18 cellular contexts compared by ENCODE assay signal in genomic region chr10:47452495-47453434, GRCh38. TPM values are rescaled to one million over a fixed set of nuclear protein-coding genes. Genes with fewer than 3 reads are reported as not detected.
DNase-seq lines count a peak whose midpoint lies in the region; TF ChIP-seq lines count a peak whose summit lies in the region.
"Had no signal": no experiment of that assay in that cellular context is flagged by ENCODE, and none has a peak within 500 bp of the region (broad histone marks: within the 10 kb centered on the region; RNA-seq: fewer than 3 reads in every experiment).

No MANE protein-coding gene starts in this region.

- H3K4ac ChIP-seq in neuronal stem cell (ENCODE audit: low read length), result no peak overlapping the region

- H3K27ac ChIP-seq in endodermal cell (ENCODE audit: low read depth, low read length) (no peak overlapping the region), neuronal stem cell (replicated peaks; ENCODE audit: low read length) (no peak overlapping the region)
- H3K27ac ChIP-seq: SK-N-MC had no signal

- H3K9me3 ChIP-seq in endodermal cell (ENCODE audit: control insufficient read depth, low read length) (no peaks in the 10 kb centered on the region), neuronal stem cell (replicated peaks in 1 of 2; ENCODE audit: control insufficient read depth in 2 of 2, insufficient read depth in 1 of 2, low read depth in 1 of 2, low read length in 2 of 2) (peaks cover 0 to 6% of the 10 kb centered on the region in 2 donors)

- H4K8ac ChIP-seq in neuronal stem cell (ENCODE audit: low read depth, low read length), result no peak overlapping the region

- H3K4me1 ChIP-seq in endodermal cell (ENCODE audit: control insufficient read depth, insufficient read depth, low read length) (peaks cover 12% of the 10 kb centered on the region), neuronal stem cell (ENCODE audit: control insufficient read depth in 2 of 2, insufficient read depth in 1 of 2, low read depth in 1 of 2, low read length in 2 of 2) (peaks cover 0 to 6% of the 10 kb centered on the region in 2 donors)

- H3K9ac ChIP-seq in endodermal cell (ENCODE audit: extremely low read depth, low read length, poor library complexity, severe bottlenecking) (no peak overlapping the region), neuronal stem cell (ENCODE audit: low read depth, low read length, poor library complexity) (peak overlapping the region; percentile 67)

- no peak overlapping the region for H3K4me2 ChIP-seq in neuronal stem cell (ENCODE audit: insufficient read depth, low read length, poor library complexity, severe bottlenecking)

- H2BK5ac ChIP-seq in neuronal stem cell (ENCODE audit: low read length), result no peak overlapping the region

- H3K36me3 ChIP-seq in endodermal cell (ENCODE audit: control insufficient read depth, insufficient read depth, low read length) (no peaks in the 10 kb centered on the region), neuronal stem cell (replicated peaks in 1 of 2; ENCODE audit: control insufficient read depth in 2 of 2, insufficient read depth in 2 of 2, low read length in 2 of 2) (no peaks in the 10 kb centered on the region)

- 76 to 79% methylated on average over 8 to 15 of the region's 16 CpGs for WGBS in endodermal cell (ENCODE audit: insufficient coverage in 1 of 2, insufficient read length in 1 of 2), 2 experiments
- no CpG with 5 or more reads among the region's 16 CpGs for WGBS in neuronal stem cell (ENCODE audit: extremely low coverage in 2 of 2, insufficient read length in 2 of 2, insufficient replicate concordance in 1 of 2), 2 donors

- no peak overlapping the region for H3K4me3 Mint-ChIP-seq in endodermal cell
- H3K4me3 Mint-ChIP-seq: CD14-positive monocyte had no signal

- peak overlapping the region; percentile 74 for H3K18ac ChIP-seq in neuronal stem cell (ENCODE audit: low read length)

- peak overlapping the region; percentile 63 for H2AK5ac ChIP-seq in neuronal stem cell (ENCODE audit: low read depth, low read length)

- no peak overlapping the region for H2BK120ac ChIP-seq in neuronal stem cell (ENCODE audit: low read depth, low read length)

- H3K79me1 ChIP-seq in neuronal stem cell (ENCODE audit: low read depth, low read length), result no peaks in the 10 kb centered on the region

- H3K4me1 Mint-ChIP-seq in endodermal cell, result peaks cover 14% of the 10 kb centered on the region

- H3K4me3 ChIP-seq in endodermal cell (ENCODE audit: low read length) (no peak overlapping the region), neuronal stem cell (ENCODE audit: low read length in 2 of 2) (peak overlapping the region in 1 of 2 donors; percentile 30)
- H3K4me3 ChIP-seq: SK-N-MC had no signal

- no peaks in the 10 kb centered on the region for H3K36me3 Mint-ChIP-seq in endodermal cell (ENCODE audit: low read depth)
- H3K36me3 Mint-ChIP-seq: CD14-positive monocyte had no signal

- H2BK15ac ChIP-seq in neuronal stem cell (ENCODE audit: low read length), result peak overlapping the region; percentile 25

- DNase-seq in DMS79 treated with DMSO at 0.1 percent for 48 hours (lab: John Stamatoyannopoulos, UW) (peak; percentile 8), DMS79 (lab: John Stamatoyannopoulos, UW) (no peak), NCI-H146 treated with DMSO at 0.1 percent for 48 hours (lab: John Stamatoyannopoulos, UW; ENCODE audit: unreplicated experiment) (peak; percentile 22), endodermal cell (peak; percentile 75), neuronal stem cell (ENCODE audit: low spot score) (no peak), kidney tubule cell (ENCODE audit: low spot score) (no peak), HUDEP-2 (lab: John Stamatoyannopoulos, UW; ENCODE audit: unreplicated experiment in 76 of 76) (no peak)
- DNase-seq in stimulated activated naive CD4-positive, alpha-beta T cell treated with Interleukin-2 at 50 U/mL for 16 hours (lab: John Stamatoyannopoulos, UW), result no peak
- DNase-seq: 8988T; amygdala; cerebellar nuclear complex; midbrain; NCI-H2107; stimulated activated CD4-positive, alpha-beta T cell treated with anti-CD3 and anti-CD28 coated beads, Interleukin-12 subunit alpha, Interleukin-12 subunit beta, amount 100 ng/mL, for 4 hours had no signal

- H3K27me3 Mint-ChIP-seq in endodermal cell (ENCODE audit: insufficient read depth), result peaks cover 4% of the 10 kb centered on the region

- no peak overlapping the region for H4K91ac ChIP-seq in neuronal stem cell (ENCODE audit: low read depth, low read length, poor library complexity)

- peak overlapping the region; percentile 43 for H3K14ac ChIP-seq in neuronal stem cell (ENCODE audit: low read length)

- no peak overlapping the region for H2AFZ ChIP-seq in neuronal stem cell (ENCODE audit: low read length)

- no peak for TF ChIP-seq CTCF in endodermal cell (conservative IDR thresholded peaks at IDR 0.05)

- H3K9me3 Mint-ChIP-seq in endodermal cell, result no peaks in the 10 kb centered on the region

- H3K23ac ChIP-seq in neuronal stem cell (ENCODE audit: low read depth, low read length, poor library complexity), result peak overlapping the region; percentile 47

- no peak overlapping the region for H3K27ac Mint-ChIP-seq in endodermal cell
- H3K27ac Mint-ChIP-seq: CD14-positive monocyte had no signal

- H2BK12ac ChIP-seq in neuronal stem cell (ENCODE audit: low read length), result no peak overlapping the region

- no peaks in the 10 kb centered on the region for H3K27me3 ChIP-seq in endodermal cell (ENCODE audit: control insufficient read depth, insufficient read depth, low read length, poor library complexity, severe bottlenecking)
- peaks cover 0 to 40% (median 3%) of the 10 kb centered on the region in 3 experiments for H3K27me3 ChIP-seq in neuronal stem cell (ENCODE audit: control insufficient read depth in 3 of 3, insufficient read depth in 3 of 3, low read depth in 1 of 3, low read length in 3 of 3)

RNA-seq across cellular contexts. Expression of gene ANXA8, which starts 31.1 kb away (rescaled TPM):
- total RNA-seq in endodermal cell, result under 1 TPM; 0.33 to 0.37 TPM
- polyA plus RNA-seq in endodermal cell (2013, experiment 1 of 2), result not detected
- polyA plus RNA-seq in endodermal cell (2013, experiment 2 of 2), result not detected
- not detected for polyA plus RNA-seq in neuronal stem cell (2013, experiment 1 of 2)
- 0.01 TPM for polyA plus RNA-seq in neuronal stem cell (2013, experiment 2 of 2)
- total RNA-seq: endothelial cell of umbilical vein, frontal cortex had no signal
- polyA plus RNA-seq: endothelial cell of umbilical vein had no signal

RNA-seq across cellular contexts. Expression of gene FAM25G, which starts 38.7 kb away (rescaled TPM):
- not detected for total RNA-seq in endodermal cell
- polyA plus RNA-seq in endodermal cell (2013, experiment 1 of 2), result not detected
- polyA plus RNA-seq in endodermal cell (2013, experiment 2 of 2), result not detected
- polyA plus RNA-seq in neuronal stem cell (2013, experiment 1 of 2), result not detected
- not detected for polyA plus RNA-seq in neuronal stem cell (2013, experiment 2 of 2)
- total RNA-seq: endothelial cell of umbilical vein, frontal cortex had no signal
- polyA plus RNA-seq: CD14-positive monocyte, endothelial cell of umbilical vein had no signal

Comparison
In these comparisons a context has a peak if more than half of its experiments do, and no peak if none do; other contexts are left out.
1. DNase-seq: peak in DMS79 treated with DMSO at 0.1 percent for 48 hours (single experiment), NCI-H146 treated with DMSO at 0.1 percent for 48 hours (single experiment) and endodermal cell (single experiment); none in DMS79 (single experiment), neuronal stem cell (single experiment), stimulated activated naive CD4-positive, alpha-beta T cell treated with Interleukin-2 at 50 U/mL for 16 hours (single experiment), kidney tubule cell (single experiment) and HUDEP-2 (0 of 76).